12 cellular contexts compared by ENCODE assay signal in the genomic region with DNA sequence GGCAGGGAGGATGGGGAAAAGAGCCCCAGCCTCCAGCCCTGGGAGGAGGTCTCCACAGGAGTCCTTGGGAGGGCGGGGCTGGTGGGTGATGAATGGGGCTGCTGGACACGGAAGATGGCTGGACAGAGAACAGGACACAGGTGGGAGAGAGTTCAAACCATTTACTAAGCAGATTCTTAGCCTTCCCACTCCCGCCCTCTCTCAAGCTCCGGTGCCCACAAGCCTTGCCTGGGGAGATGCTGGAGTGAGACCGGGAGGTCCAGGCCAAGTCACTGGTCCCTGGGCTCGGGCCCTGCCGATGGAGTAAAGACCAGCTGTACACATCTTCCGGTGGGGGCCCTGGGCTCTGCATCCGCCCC. TPM values are rescaled to one million over a fixed set of nuclear protein-coding genes. Genes with fewer than 3 reads are reported as not detected.
DNase-seq lines count a peak whose midpoint lies in the region; ATAC-seq, FAIRE-seq and TF ChIP-seq lines count a peak whose summit lies in the region.
"Had no signal": no experiment of that assay in that cellular context is flagged by ENCODE, and none has a peak within 500 bp of the region (broad histone marks: within the 10 kb centered on the region; RNA-seq: fewer than 3 reads in every experiment).

No MANE protein-coding gene starts in this region.

- H3K27me3 ChIP-seq in astrocyte (ENCODE audit: insufficient read depth, low read length) (peaks cover 7% of the 10 kb centered on the region), pancreas (peaks cover 0 to 10% (median 4%) of the 10 kb centered on the region in 4 donors)
- H3K27me3 ChIP-seq: BE2C had no signal

- no peaks in the 10 kb centered on the region for H3K79me2 ChIP-seq in astrocyte (ENCODE audit: insufficient read depth, low read length)

- no peaks in the 10 kb centered on the region for H3K9me3 Mint-ChIP-seq in activated CD4-positive, alpha-beta T cell treated with anti-CD3 and anti-CD28 coated beads, Interleukin-2, amount 10 ng/mL, durations not matched to agents 24 days and 14 days
- H3K9me3 Mint-ChIP-seq in astrocyte (ENCODE audit: unreplicated experiment) = no peaks in the 10 kb centered on the region
- H3K9me3 Mint-ChIP-seq: dendritic cell treated with granulocyte-macrophage colony-stimulating factor and Interleukin-4, amounts not matched to agents 40 ng/mL and 50 ng/mL, for 4 days had no signal

- FAIRE-seq in astrocyte (lab: Jason Lieb, UNC) (no peak), pancreas (lab: Jason Lieb, UNC) (no peak)
- FAIRE-seq: GM12878 had no signal

- 44 to 54% methylated on average over 5 to 9 of the region's 9 CpGs for WGBS in lower leg skin, 2 donors
- WGBS in pancreas, 2 donors = 26% methylated on average over 8 to 9 of the region's 9 CpGs

- TF ChIP-seq CTCF in astrocyte (IDR thresholded peaks at IDR 0.05; ENCODE audit: insufficient read depth, low read depth, low read length) (no peak), lower leg skin (IDR thresholded peaks at IDR 0.05) (no peak), pancreas (IDR thresholded peaks at IDR 0.05) (no peak)

- ATAC-seq in activated CD4-positive, CD25-positive, alpha-beta regulatory T cell treated with anti-CD3 and anti-CD28 coated beads, Interleukin-2, amount 50 U/mL, for 24 hours = no peak
- ATAC-seq in HG02981 (IDR thresholded peaks at IDR 0.05; ENCODE audit: unreplicated experiment) = no peak
- ATAC-seq in pancreas = no peak

- H3K4me3 Mint-ChIP-seq in activated CD4-positive, alpha-beta T cell treated with anti-CD3 and anti-CD28 coated beads, Interleukin-2, amount 10 ng/mL, durations not matched to agents 24 days and 14 days = peak overlapping the region; percentile 78
- H3K4me3 Mint-ChIP-seq in astrocyte (ENCODE audit: unreplicated experiment) = no peak overlapping the region
- H3K4me3 Mint-ChIP-seq: dendritic cell treated with granulocyte-macrophage colony-stimulating factor and Interleukin-4, amounts not matched to agents 40 ng/mL and 50 ng/mL, for 4 days had no signal

- no peaks in the 10 kb centered on the region for H3K9me3 ChIP-seq in astrocyte (ENCODE audit: insufficient read depth, low read depth, low read length)
- no peaks in the 10 kb centered on the region for H3K9me3 ChIP-seq in pancreas
- H3K9me3 ChIP-seq: BE2C had no signal

- no peaks in the 10 kb centered on the region for H4K20me1 ChIP-seq in astrocyte (ENCODE audit: insufficient read depth, low read length)

- peak overlapping the region; percentile 60 for H2AFZ ChIP-seq in astrocyte (ENCODE audit: low read depth, low read length)

- H3K4me2 ChIP-seq in astrocyte (ENCODE audit: low read length) = peak overlapping the region; percentile 78

- H3K27ac ChIP-seq in astrocyte (ENCODE audit: low read depth, low read length) (no peak overlapping the region), substantia nigra (ENCODE audit: low read depth, low read length, poor library complexity, severe bottlenecking) (peak overlapping the region; percentile 49), pancreas (no peak overlapping the region)

- H3K4me3 ChIP-seq in astrocyte (ENCODE audit: insufficient read depth, low read depth, low read length) = peak overlapping the region; percentile 10
- peak overlapping the region; percentile 8 for H3K4me3 ChIP-seq in lower leg skin (ENCODE audit: low read depth, poor library complexity, severe bottlenecking)
- peak overlapping the region in 2 of 4 donors; percentile 11 to 36 for H3K4me3 ChIP-seq in pancreas
- H3K4me3 ChIP-seq: GM12878 had no signal

- H3K4me1 Mint-ChIP-seq in activated CD4-positive, alpha-beta T cell treated with anti-CD3 and anti-CD28 coated beads, Interleukin-2, amount 10 ng/mL, durations not matched to agents 24 days and 14 days = peaks cover 7% of the 10 kb centered on the region
- peaks cover 4% of the 10 kb centered on the region for H3K4me1 Mint-ChIP-seq in astrocyte (ENCODE audit: low read depth, unreplicated experiment)

- H3K4me1 ChIP-seq in astrocyte (ENCODE audit: insufficient read depth, low read length) (peaks cover 15% of the 10 kb centered on the region), pancreas (peaks cover 0 to 2% (median 0%) of the 10 kb centered on the region in 3 donors)

- H3K36me3 ChIP-seq in astrocyte (ENCODE audit: insufficient read depth, low read length) = no peaks in the 10 kb centered on the region
- no peaks in the 10 kb centered on the region for H3K36me3 ChIP-seq in pancreas

- H3K36me3 Mint-ChIP-seq in activated CD4-positive, alpha-beta T cell treated with anti-CD3 and anti-CD28 coated beads, Interleukin-2, amount 10 ng/mL, durations not matched to agents 24 days and 14 days (ENCODE audit: low read depth) = peaks cover 12% of the 10 kb centered on the region
- no peaks in the 10 kb centered on the region for H3K36me3 Mint-ChIP-seq in astrocyte (ENCODE audit: low read depth, unreplicated experiment)

- peak overlapping the region; percentile 34 for H3K27ac Mint-ChIP-seq in activated CD4-positive, alpha-beta T cell treated with anti-CD3 and anti-CD28 coated beads, Interleukin-2, amount 10 ng/mL, durations not matched to agents 24 days and 14 days
- no peak overlapping the region for H3K27ac Mint-ChIP-seq in astrocyte (ENCODE audit: unreplicated experiment)
- H3K27ac Mint-ChIP-seq: dendritic cell treated with granulocyte-macrophage colony-stimulating factor and Interleukin-4, amounts not matched to agents 40 ng/mL and 50 ng/mL, for 4 days had no signal

- H3K9ac ChIP-seq in astrocyte (ENCODE audit: low read length) = no peak overlapping the region

- TF ChIP-seq POLR2A in lower leg skin (IDR thresholded peaks at IDR 0.05) = no peak

- peaks cover 19% of the 10 kb centered on the region for H3K27me3 Mint-ChIP-seq in activated CD4-positive, alpha-beta T cell treated with anti-CD3 and anti-CD28 coated beads, Interleukin-2, amount 10 ng/mL, durations not matched to agents 24 days and 14 days
- peaks cover 54% of the 10 kb centered on the region for H3K27me3 Mint-ChIP-seq in astrocyte (ENCODE audit: low read depth, unreplicated experiment)

- DNase-seq in activated CD4-positive, alpha-beta T cell treated with anti-CD3 and anti-CD28 coated beads, Interleukin-2, amount 10 ng/mL, durations not matched to agents 24 days and 14 days = peak; percentile 55
- DNase-seq in activated CD4-positive, alpha-beta T cell treated with anti-CD3 and anti-CD28 coated beads, Interleukin-2, amount 50 U/mL, for 4 hours = no peak
- no peak for DNase-seq in astrocyte (ENCODE audit: low read depth)
- DNase-seq in lower leg skin (ENCODE audit: low spot score in 2 of 2) = no peak
- no peak for DNase-seq in substantia nigra (lab: John Stamatoyannopoulos, UW)
- no peak for DNase-seq in pancreas

- intact Hi-C loops in activated CD4-positive, alpha-beta T cell treated with anti-CD3 and anti-CD28 coated beads, Interleukin-2, amount 10 ng/mL, durations not matched to agents 24 days and 14 days (cut with micrococcal nuclease) = no loop called here
- intact Hi-C loops in lower leg skin (cut with DNase I; ENCODE audit: low total_unique reads) (no loop called here), pancreas (cut with DNase I) (no loop called here)

RNA-seq across cellular contexts. Expression of a gene that starts 1.4 kb away (rescaled TPM):
- total RNA-seq in activated CD4-positive, alpha-beta T cell treated with anti-CD3 and anti-CD28 coated beads, Interleukin-2, amount 10 ng/mL, durations not matched to agents 24 days and 14 days = 0.44 and 0.71 TPM in 2 replicates
- total RNA-seq in astrocyte (not detected in 2 replicates), lower leg skin (100 to 1,000 TPM in 2 of 4 donors, 10 to 100 TPM in 2; 94.9 to 170 (median 117) TPM), pancreas (1 to 10 TPM; 3.5 to 7.7 (median 6.4) TPM)
- polyA plus RNA-seq in pancreas = 10 to 100 TPM; 44.7 to 47.3 TPM
- total RNA-seq: H4 had no signal
- polyA plus RNA-seq: GM12878 had no signal

RNA-seq across cellular contexts. Expression of a gene that starts 43.1 kb away (rescaled TPM):
- 121 and 123 TPM in 2 replicates for total RNA-seq in activated CD4-positive, alpha-beta T cell treated with anti-CD3 and anti-CD28 coated beads, Interleukin-2, amount 10 ng/mL, durations not matched to agents 24 days and 14 days
- total RNA-seq in astrocyte (1.3 and 2.1 TPM in 2 replicates), lower leg skin (1 to 10 TPM in 3 of 4 donors, under 1 TPM in 1; 0.39 to 3.9 (median 2.0) TPM), pancreas (1 to 10 TPM in 1 of 6 donors, under 1 TPM in 3, not detected in 2; 0.32 to 1.3 (median 0.67) TPM)
- under 1 TPM; 0.28 to 0.84 TPM for polyA plus RNA-seq in pancreas

RNA-seq across cellular contexts. Expression of a gene that starts 43.9 kb away (rescaled TPM):
- total RNA-seq in activated CD4-positive, alpha-beta T cell treated with anti-CD3 and anti-CD28 coated beads, Interleukin-2, amount 10 ng/mL, durations not matched to agents 24 days and 14 days = 96.2 and 99.9 TPM in 2 replicates
- total RNA-seq in astrocyte = 92.7 and 105 TPM in 2 replicates
- 10 to 100 TPM; 21.9 to 40.9 (median 34.5) TPM for total RNA-seq in lower leg skin
- 10 to 100 TPM; 14.2 to 24.1 (median 21.8) TPM for total RNA-seq in pancreas
- 10 to 100 TPM; 24.7 to 37.9 TPM for polyA plus RNA-seq in pancreas

Comparison
In these comparisons a context has a peak if more than half of its experiments do, and no peak if none do; other contexts are left out.
1. RNA of a gene that starts 1.4 kb away (total RNA-seq): 94.9 to 170 TPM in lower leg skin; 3.5 to 7.7 TPM in pancreas, 0.44 to 0.71 TPM in activated CD4-positive, alpha-beta T cell treated with anti-CD3 and anti-CD28 coated beads, Interleukin-2, amount 10 ng/mL, durations not matched to agents 24 days and 14 days and not detected in astrocyte; every median in the first group is over 10 times any median in the second.
2. RNA of a gene that starts 43.1 kb away (total RNA-seq): 121 to 123 TPM in activated CD4-positive, alpha-beta T cell treated with anti-CD3 and anti-CD28 coated beads, Interleukin-2, amount 10 ng/mL, durations not matched to agents 24 days and 14 days; 0.39 to 3.9 TPM in lower leg skin, 1.3 to 2.1 TPM in astrocyte and 0.32 to 1.3 TPM in pancreas; every median in the first group is over 10 times any median in the second.